Comparison of ENCODE assay signal across 21 cellular contexts in genomic region chr5:148002471-148002870, GRCh38.
DNase-seq lines count a peak whose midpoint lies in the region; ATAC-seq lines count a peak whose summit lies in the region.
"Had no signal": no experiment of that assay in that cellular context is flagged by ENCODE, and none has a peak within 500 bp of the region (broad histone marks: within the 10 kb centered on the region; RNA-seq: fewer than 3 reads in every experiment).

No MANE protein-coding gene starts in this region.

- H3K27ac Mint-ChIP-seq in activated naive CD8-positive, alpha-beta T cell treated with anti-CD3 and anti-CD28 coated beads for 36 hours = no peak overlapping the region
- no peak overlapping the region for H3K27ac Mint-ChIP-seq in activated naive CD8-positive, alpha-beta T cell treated with anti-CD3 and anti-CD28 coated beads, Interleukin-2, amount 50 U/mL, for 24 hours
- H3K27ac Mint-ChIP-seq in activated CD4-positive, alpha-beta T cell treated with anti-CD3 and anti-CD28 coated beads, Interleukin-2, amount 10 ng/mL, durations not matched to agents 7 days and 5 days = no peak overlapping the region
- H3K27ac Mint-ChIP-seq: CD8-positive, alpha-beta T cell had no signal

- H3K27me3 Mint-ChIP-seq in activated naive CD8-positive, alpha-beta T cell treated with anti-CD3 and anti-CD28 coated beads for 36 hours = no peaks in the 10 kb centered on the region
- H3K27me3 Mint-ChIP-seq in activated naive CD8-positive, alpha-beta T cell treated with anti-CD3 and anti-CD28 coated beads, Interleukin-2, amount 50 U/mL, for 24 hours = no peaks in the 10 kb centered on the region
- H3K27me3 Mint-ChIP-seq in activated CD4-positive, alpha-beta T cell treated with anti-CD3 and anti-CD28 coated beads, Interleukin-2, amount 10 ng/mL, durations not matched to agents 7 days and 5 days = no peaks in the 10 kb centered on the region

- no peak for ATAC-seq in activated naive CD8-positive, alpha-beta T cell treated with anti-CD3 and anti-CD28 coated beads, Interleukin-2, amount 50 U/mL, for 24 hours
- peak; percentile 78 for ATAC-seq in esophagus mucosa
- ATAC-seq: CD8-positive, alpha-beta T cell had no signal

- no peaks in the 10 kb centered on the region for H3K36me3 Mint-ChIP-seq in activated naive CD8-positive, alpha-beta T cell treated with anti-CD3 and anti-CD28 coated beads for 36 hours
- peaks cover 2% of the 10 kb centered on the region for H3K36me3 Mint-ChIP-seq in activated naive CD8-positive, alpha-beta T cell treated with anti-CD3 and anti-CD28 coated beads, Interleukin-2, amount 50 U/mL, for 24 hours (ENCODE audit: low read depth)
- H3K36me3 Mint-ChIP-seq in activated CD4-positive, alpha-beta T cell treated with anti-CD3 and anti-CD28 coated beads, Interleukin-2, amount 10 ng/mL, durations not matched to agents 7 days and 5 days (ENCODE audit: low read depth) = no peaks in the 10 kb centered on the region
- H3K36me3 Mint-ChIP-seq: CD8-positive, alpha-beta T cell had no signal

- POLR2A ChIA-PET in activated CD4-positive, alpha-beta T cell treated with anti-CD3 and anti-CD28 coated beads, Interleukin-2, amount 10 ng/mL, durations not matched to agents 7 days and 5 days (lab: Charles Lee) = no interaction called here

- no peak for DNase-seq in activated naive CD8-positive, alpha-beta T cell treated with anti-CD3 and anti-CD28 coated beads for 36 hours
- no peak for DNase-seq in activated naive CD8-positive, alpha-beta T cell treated with anti-CD3 and anti-CD28 coated beads, Interleukin-2, amount 50 U/mL, for 24 hours
- DNase-seq in T1000 (lab: John Stamatoyannopoulos, UW) (peak; percentile 21), nucleus accumbens (lab: John Stamatoyannopoulos, UW) (no peak), GF-D8 (lab: John Stamatoyannopoulos, UW) (no peak)
- DNase-seq in activated CD4-positive, alpha-beta T cell treated with anti-CD3 and anti-CD28 coated beads, Interleukin-2, amount 10 ng/mL, durations not matched to agents 7 days and 5 days = no peak
- DNase-seq: 8988T; AML-193; C1 segment of cervical spinal cord; CD8-positive, alpha-beta T cell; GDM1; Kasumi-1; MM.1S; NCI-H1048; NCI-H1436; NCI-H187 treated with DMSO at 0.1 percent for 48 hours; NCI-H345; NCI-H524; NCI-H82; SHP77 had no signal

- peaks cover 20% of the 10 kb centered on the region for H3K9me3 Mint-ChIP-seq in activated naive CD8-positive, alpha-beta T cell treated with anti-CD3 and anti-CD28 coated beads for 36 hours
- H3K9me3 Mint-ChIP-seq in activated naive CD8-positive, alpha-beta T cell treated with anti-CD3 and anti-CD28 coated beads, Interleukin-2, amount 50 U/mL, for 24 hours = peaks cover 28% of the 10 kb centered on the region
- H3K9me3 Mint-ChIP-seq in activated CD4-positive, alpha-beta T cell treated with anti-CD3 and anti-CD28 coated beads, Interleukin-2, amount 10 ng/mL, durations not matched to agents 7 days and 5 days = peaks cover 14% of the 10 kb centered on the region

- peak overlapping the region; percentile 29 for H3K4me3 Mint-ChIP-seq in activated naive CD8-positive, alpha-beta T cell treated with anti-CD3 and anti-CD28 coated beads for 36 hours
- H3K4me3 Mint-ChIP-seq in activated naive CD8-positive, alpha-beta T cell treated with anti-CD3 and anti-CD28 coated beads, Interleukin-2, amount 50 U/mL, for 24 hours = no peak overlapping the region
- H3K4me3 Mint-ChIP-seq in activated CD4-positive, alpha-beta T cell treated with anti-CD3 and anti-CD28 coated beads, Interleukin-2, amount 10 ng/mL, durations not matched to agents 7 days and 5 days = no peak overlapping the region
- H3K4me3 Mint-ChIP-seq: CD8-positive, alpha-beta T cell had no signal

- CTCF ChIA-PET in activated CD4-positive, alpha-beta T cell treated with anti-CD3 and anti-CD28 coated beads, Interleukin-2, amount 10 ng/mL, durations not matched to agents 7 days and 5 days (lab: Charles Lee) = no interaction called here

- no peaks in the 10 kb centered on the region for H3K4me1 Mint-ChIP-seq in activated naive CD8-positive, alpha-beta T cell treated with anti-CD3 and anti-CD28 coated beads for 36 hours
- no peaks in the 10 kb centered on the region for H3K4me1 Mint-ChIP-seq in activated naive CD8-positive, alpha-beta T cell treated with anti-CD3 and anti-CD28 coated beads, Interleukin-2, amount 50 U/mL, for 24 hours
- no peaks in the 10 kb centered on the region for H3K4me1 Mint-ChIP-seq in activated CD4-positive, alpha-beta T cell treated with anti-CD3 and anti-CD28 coated beads, Interleukin-2, amount 10 ng/mL, durations not matched to agents 7 days and 5 days
